8 cellular contexts compared by ENCODE assay signal in genomic region chr6:120826253-120826652, GRCh38.
DNase-seq lines count a peak whose midpoint lies in the region; ATAC-seq and TF ChIP-seq lines count a peak whose summit lies in the region.

No MANE protein-coding gene starts in this region.

- no peak overlapping the region for H2AFZ ChIP-seq in mammary epithelial cell (ENCODE audit: low read depth, low read length)
- no peak overlapping the region for H2AFZ ChIP-seq in osteoblast (ENCODE audit: low read length)

- no peak overlapping the region for H3K4me3 Mint-ChIP-seq in T-cell

- H3K36me3 Mint-ChIP-seq in T-cell, result no peaks in the 10 kb centered on the region

- H3K79me2 ChIP-seq in mammary epithelial cell (ENCODE audit: insufficient read depth, low read length) (no peaks in the 10 kb centered on the region), osteoblast (ENCODE audit: insufficient read depth, low read length) (no peaks in the 10 kb centered on the region)

- no peaks in the 10 kb centered on the region for H3K4me1 ChIP-seq in mammary epithelial cell (ENCODE audit: insufficient read depth, low read length)
- no peaks in the 10 kb centered on the region for H3K4me1 ChIP-seq in osteoblast (ENCODE audit: insufficient read depth, low read length)

- intact Hi-C loops in mammary epithelial cell (cut with micrococcal nuclease), result loop anchor here (5.0 to 10.0 kb wide), 3 partner anchors 421 to 1681 kb away; no protein-coding TSS in a partner anchor

- H3K9ac ChIP-seq in mammary epithelial cell (ENCODE audit: insufficient read depth, low read length), result no peak overlapping the region

- TF ChIP-seq CTCF in mammary epithelial cell (conservative IDR thresholded peaks at IDR 0.05 in 1 of 2, IDR thresholded peaks at IDR 0.05 in 1 of 2; ENCODE audit: extremely low read depth in 1 of 2, insufficient read depth in 1 of 2, low read depth in 1 of 2, low read length in 2 of 2) (peak; percentile 77 to 84), osteoblast (IDR thresholded peaks at IDR 0.05; ENCODE audit: extremely low read depth, low read depth, low read length) (peak; percentile 22)

- peak; percentile 59 for DNase-seq in activated effector memory CD4-positive, alpha-beta T cell treated with anti-CD3 and anti-CD28 coated beads, Interleukin-2, amount 50 U/mL, for 16 hours
- no peak for DNase-seq in activated effector memory CD4-positive, alpha-beta T cell treated with Interleukin-2 at 50 U/mL for 16 hours
- peak; percentile 68 for DNase-seq in NCI-H2029 (lab: John Stamatoyannopoulos, UW)
- DNase-seq in mammary epithelial cell, result peak; percentile 9
- DNase-seq in osteoblast (ENCODE audit: insufficient read length, low spot score, missing footprints), result no peak
- DNase-seq in T-cell, result no peak
- DNase-seq in activated CD4-positive, CD25-positive, alpha-beta regulatory T cell (lab: John Stamatoyannopoulos, UW), result no peak
- DNase-seq in NCI-H2227 treated with DMSO at 0.1 percent for 48 hours (lab: John Stamatoyannopoulos, UW), result no peak

- dilution Hi-C loops in mammary epithelial cell (cut with HindIII; ENCODE audit: low sequenced_read_pairs), result no loop called here

- ATAC-seq in T-cell (replicated peaks in 1 of 4), result no peak

- H3K27ac ChIP-seq in mammary epithelial cell (ENCODE audit: insufficient read depth, low read depth, low read length), result no peak overlapping the region
- no peak overlapping the region for H3K27ac ChIP-seq in osteoblast (ENCODE audit: low read depth, low read length)

- no TSS peak for BruUV-seq in mammary epithelial cell (replicated peaks; lab: Mats Ljungman, UMichigan)

- no peak overlapping the region for H3K27ac Mint-ChIP-seq in T-cell

- POLR2A ChIA-PET in T-cell (lab: Charles Lee), result no interaction called here

- no peaks in the 10 kb centered on the region for H3K27me3 Mint-ChIP-seq in T-cell

- H3K4me2 ChIP-seq in mammary epithelial cell (ENCODE audit: insufficient read depth, low read depth, low read length) (no peak overlapping the region), osteoblast (ENCODE audit: insufficient read depth, low read length) (no peak overlapping the region)

- 8% methylated on average over 2 of the region's 2 CpGs for WGBS in mammary epithelial cell (ENCODE audit: low coverage, missing lambda C conversion rate)

- no peaks in the 10 kb centered on the region for H3K9me3 Mint-ChIP-seq in T-cell

- no peaks in the 10 kb centered on the region for H3K9me3 ChIP-seq in mammary epithelial cell (replicated peaks; ENCODE audit: insufficient read depth, low read length)
- H3K9me3 ChIP-seq in osteoblast (ENCODE audit: low read depth, low read length), result no peaks in the 10 kb centered on the region

- no peaks in the 10 kb centered on the region for H3K4me1 Mint-ChIP-seq in T-cell

- H4K20me1 ChIP-seq in mammary epithelial cell (ENCODE audit: insufficient read depth, low read length), result no peaks in the 10 kb centered on the region
- no peaks in the 10 kb centered on the region for H4K20me1 ChIP-seq in osteoblast (ENCODE audit: insufficient read depth, low read length)

- CTCF ChIA-PET in mammary epithelial cell (lab: Charles Lee; ENCODE audit: low non-redundant PET) (no interaction called here), T-cell (lab: Charles Lee) (interaction anchor here in 1 of 2 donors (0.6 kb wide), 1 partner anchor 1071 kb away, joined by 5 read pairs; no protein-coding TSS in a partner anchor)

- in situ Hi-C loops in mammary epithelial cell (cut with MboI; ENCODE audit: low sequenced_read_pairs in 2 of 2), result no loop called here

- no peaks in the 10 kb centered on the region for H3K36me3 ChIP-seq in mammary epithelial cell (ENCODE audit: insufficient read depth, low read length)
- no peaks in the 10 kb centered on the region for H3K36me3 ChIP-seq in osteoblast (ENCODE audit: insufficient read depth, low read length)

- H3K27me3 ChIP-seq in mammary epithelial cell (ENCODE audit: insufficient read depth, low read length) (no peaks in the 10 kb centered on the region), osteoblast (ENCODE audit: insufficient read depth, low read length) (no peaks in the 10 kb centered on the region)

- no peak overlapping the region for H3K4me3 ChIP-seq in mammary epithelial cell (replicated peaks in 1 of 3; ENCODE audit: insufficient read depth in 1 of 3, low read depth in 2 of 3, low read length in 3 of 3)
- H3K4me3 ChIP-seq in osteoblast (ENCODE audit: insufficient read depth, low read length), result no peak overlapping the region

Comparison
In these comparisons a context has a peak if more than half of its experiments do, and no peak if none do; other contexts are left out.
1. DNase-seq: peak in activated effector memory CD4-positive, alpha-beta T cell treated with anti-CD3 and anti-CD28 coated beads, Interleukin-2, amount 50 U/mL, for 16 hours (single experiment), NCI-H2029 (single experiment) and mammary epithelial cell (single experiment); none in activated effector memory CD4-positive, alpha-beta T cell treated with Interleukin-2 at 50 U/mL for 16 hours (single experiment), osteoblast (single experiment), T-cell (0 of 34), activated CD4-positive, CD25-positive, alpha-beta regulatory T cell (0 of 4) and NCI-H2227 treated with DMSO at 0.1 percent for 48 hours (single experiment).